ENCODE assay signal across 22 cellular contexts in genomic region chr5:74320526-74320925, GRCh38.
A peak's percentile ranks its signal among the peaks of the same experiment; 100 is the strongest.
DNase-seq lines count a peak whose midpoint lies in the region; ATAC-seq and TF ChIP-seq lines count a peak whose summit lies in the region.
"Had no signal": no experiment of that assay in that cellular context is flagged by ENCODE, and none has a peak within 500 bp of the region (broad histone marks: within the 10 kb centered on the region; RNA-seq: fewer than 3 reads in every experiment).

No MANE protein-coding gene starts in this region.

- POLR2A ChIA-PET in activated CD4-positive, alpha-beta memory T cell treated with anti-CD3 and anti-CD28 coated beads for 36 hours (lab: Charles Lee), result no interaction called here
- POLR2A ChIA-PET in activated CD4-positive, alpha-beta memory T cell treated with anti-CD3 and anti-CD28 coated beads, Interleukin-2, amount 10 ng/mL, durations not matched to agents 7 days and 5 days (lab: Charles Lee), result no interaction called here

- H3K27me3 ChIP-seq in mammary epithelial cell (ENCODE audit: insufficient read depth, low read length) (no peaks in the 10 kb centered on the region), foreskin keratinocyte (no peaks in the 10 kb centered on the region), aorta (ENCODE audit: control insufficient read depth in 1 of 2, insufficient read depth in 2 of 2, low read length in 1 of 2) (no peaks in the 10 kb centered on the region)
- H3K27me3 ChIP-seq: BE2C had no signal

- H3K36me3 ChIP-seq in mammary epithelial cell (ENCODE audit: insufficient read depth, low read length), result no peaks in the 10 kb centered on the region
- no peaks in the 10 kb centered on the region for H3K36me3 ChIP-seq in aorta (ENCODE audit: control insufficient read depth in 1 of 2, insufficient read depth in 2 of 2, low read length in 1 of 2)
- H3K36me3 ChIP-seq: BE2C had no signal

- H3K79me2 ChIP-seq in mammary epithelial cell (ENCODE audit: insufficient read depth, low read length), result no peaks in the 10 kb centered on the region

- ATAC-seq in foreskin keratinocyte, result peak; percentile 42
- no peak for ATAC-seq in activated T-helper 17 cell treated with anti-CD3 and anti-CD28 coated beads, Interleukin-2, amount 50 U/mL, for 72 hours (replicated peaks)
- no peak for ATAC-seq in aorta (ENCODE audit: low FRiP score)
- ATAC-seq: GM12878, K562 had no signal

- peak overlapping the region; percentile 15 for H3K9ac ChIP-seq in mammary epithelial cell (ENCODE audit: insufficient read depth, low read length)

- H3K4me1 ChIP-seq in mammary epithelial cell (ENCODE audit: insufficient read depth, low read length) (peaks cover 37% of the 10 kb centered on the region), foreskin keratinocyte (peaks cover 27% of the 10 kb centered on the region), aorta (ENCODE audit: control insufficient read depth in 1 of 2, insufficient read depth in 2 of 2, low read length in 2 of 2) (peaks cover 0 to 5% of the 10 kb centered on the region in 2 donors)

- H3K9me3 Mint-ChIP-seq in activated CD4-positive, alpha-beta memory T cell treated with anti-CD3 and anti-CD28 coated beads for 36 hours, result no peaks in the 10 kb centered on the region
- no peaks in the 10 kb centered on the region for H3K9me3 Mint-ChIP-seq in activated CD4-positive, alpha-beta memory T cell treated with anti-CD3 and anti-CD28 coated beads, Interleukin-2, amount 10 ng/mL, durations not matched to agents 7 days and 5 days
- H3K9me3 Mint-ChIP-seq in activated T-helper 17 cell treated with anti-CD3 and anti-CD28 coated beads, Interleukin-2, amount 50 U/mL, for 72 hours, result no peaks in the 10 kb centered on the region
- H3K9me3 Mint-ChIP-seq: CD4-positive, CD25-positive, alpha-beta regulatory T cell had no signal

- TF ChIP-seq CTCF in mammary epithelial cell (conservative IDR thresholded peaks at IDR 0.05 in 1 of 2, IDR thresholded peaks at IDR 0.05 in 1 of 2; ENCODE audit: extremely low read depth in 1 of 2, insufficient read depth in 1 of 2, low read depth in 1 of 2, low read length in 2 of 2) (no peak), foreskin keratinocyte (conservative IDR thresholded peaks at IDR 0.05) (no peak)

- peak; percentile 17 for DNase-seq in activated CD4-positive, alpha-beta memory T cell treated with anti-CD3 and anti-CD28 coated beads for 36 hours
- no peak for DNase-seq in activated CD4-positive, alpha-beta memory T cell treated with anti-CD3 and anti-CD28 coated beads, Interleukin-2, amount 10 ng/mL, durations not matched to agents 7 days and 5 days
- DNase-seq in mammary epithelial cell (peak; percentile 94), foreskin keratinocyte (peak; percentile 78 to 88), ureter (ENCODE audit: low spot score) (peak; percentile 45), hypothalamus (lab: John Stamatoyannopoulos, UW) (no peak), aorta (no peak)
- DNase-seq: BE2C; CD4-positive, CD25-positive, alpha-beta regulatory T cell; COR-L47; DMS 273 treated with DMSO at 0.1 percent for 48 hours; GOT3; NCI-H1105 treated with DMSO at 0.1 percent for 48 hours; NCI-H1694; NCI-H2107; NCI-H510A; NCI-H748 treated with DMSO at 0.1 percent for 48 hours; OCI-M1; SHP77 treated with DMSO at 0.1 percent for 48 hours had no signal

- no peak overlapping the region for H3K27ac Mint-ChIP-seq in activated CD4-positive, alpha-beta memory T cell treated with anti-CD3 and anti-CD28 coated beads for 36 hours
- H3K27ac Mint-ChIP-seq in activated CD4-positive, alpha-beta memory T cell treated with anti-CD3 and anti-CD28 coated beads, Interleukin-2, amount 10 ng/mL, durations not matched to agents 7 days and 5 days, result no peak overlapping the region
- no peak overlapping the region for H3K27ac Mint-ChIP-seq in activated T-helper 17 cell treated with anti-CD3 and anti-CD28 coated beads, Interleukin-2, amount 50 U/mL, for 72 hours
- H3K27ac Mint-ChIP-seq: CD4-positive, CD25-positive, alpha-beta regulatory T cell had no signal

- peaks cover 24% of the 10 kb centered on the region for H3K4me1 Mint-ChIP-seq in activated CD4-positive, alpha-beta memory T cell treated with anti-CD3 and anti-CD28 coated beads for 36 hours (ENCODE audit: low read depth)
- H3K4me1 Mint-ChIP-seq in activated CD4-positive, alpha-beta memory T cell treated with anti-CD3 and anti-CD28 coated beads, Interleukin-2, amount 10 ng/mL, durations not matched to agents 7 days and 5 days, result no peaks in the 10 kb centered on the region
- H3K4me1 Mint-ChIP-seq in activated T-helper 17 cell treated with anti-CD3 and anti-CD28 coated beads, Interleukin-2, amount 50 U/mL, for 72 hours, result peaks cover 10% of the 10 kb centered on the region
- H3K4me1 Mint-ChIP-seq: CD4-positive, CD25-positive, alpha-beta regulatory T cell had no signal

- 61% methylated on average over 4 of the region's 4 CpGs for WGBS in mammary epithelial cell (ENCODE audit: low coverage, missing lambda C conversion rate)
- 96 to 97% methylated on average over 4 of the region's 4 CpGs for WGBS in aorta, 2 donors

- peak overlapping the region; percentile 33 for H3K27ac ChIP-seq in mammary epithelial cell (ENCODE audit: insufficient read depth, low read depth, low read length)
- peak overlapping the region; percentile 98 for H3K27ac ChIP-seq in foreskin keratinocyte
- no peak overlapping the region for H3K27ac ChIP-seq in aorta (ENCODE audit: low read depth in 1 of 2, low read length in 2 of 2)

- H3K9me3 ChIP-seq in mammary epithelial cell (replicated peaks; ENCODE audit: insufficient read depth, low read length) (no peaks in the 10 kb centered on the region), aorta (ENCODE audit: control insufficient read depth, low read length) (no peaks in the 10 kb centered on the region)
- H3K9me3 ChIP-seq: BE2C had no signal

- no peaks in the 10 kb centered on the region for H3K36me3 Mint-ChIP-seq in activated CD4-positive, alpha-beta memory T cell treated with anti-CD3 and anti-CD28 coated beads for 36 hours
- no peaks in the 10 kb centered on the region for H3K36me3 Mint-ChIP-seq in activated CD4-positive, alpha-beta memory T cell treated with anti-CD3 and anti-CD28 coated beads, Interleukin-2, amount 10 ng/mL, durations not matched to agents 7 days and 5 days (ENCODE audit: low read depth)
- no peaks in the 10 kb centered on the region for H3K36me3 Mint-ChIP-seq in activated T-helper 17 cell treated with anti-CD3 and anti-CD28 coated beads, Interleukin-2, amount 50 U/mL, for 72 hours (ENCODE audit: low read depth)
- H3K36me3 Mint-ChIP-seq: CD4-positive, CD25-positive, alpha-beta regulatory T cell had no signal

- dilution Hi-C loops in mammary epithelial cell (cut with HindIII; ENCODE audit: low sequenced_read_pairs), result no loop called here

- BruUV-seq in mammary epithelial cell (replicated peaks; lab: Mats Ljungman, UMichigan), result no TSS peak

- H2AFZ ChIP-seq in mammary epithelial cell (ENCODE audit: low read depth, low read length), result no peak overlapping the region

- H3K4me3 ChIP-seq in mammary epithelial cell (replicated peaks in 1 of 3; ENCODE audit: insufficient read depth in 1 of 3, low read depth in 2 of 3, low read length in 3 of 3) (no peak overlapping the region), aorta (ENCODE audit: low read length in 2 of 2) (no peak overlapping the region)
- H3K4me3 ChIP-seq: GM12878, K562 had no signal

- in situ Hi-C loops in mammary epithelial cell (cut with MboI; ENCODE audit: low sequenced_read_pairs in 2 of 2), result loop anchor here in 1 of 2 donors (10.0 kb wide), 1 partner anchor 286 kb away; no protein-coding TSS in a partner anchor

- no peak overlapping the region for H3K4me3 Mint-ChIP-seq in activated CD4-positive, alpha-beta memory T cell treated with anti-CD3 and anti-CD28 coated beads for 36 hours
- H3K4me3 Mint-ChIP-seq in activated CD4-positive, alpha-beta memory T cell treated with anti-CD3 and anti-CD28 coated beads, Interleukin-2, amount 10 ng/mL, durations not matched to agents 7 days and 5 days, result no peak overlapping the region
- H3K4me3 Mint-ChIP-seq in activated T-helper 17 cell treated with anti-CD3 and anti-CD28 coated beads, Interleukin-2, amount 50 U/mL, for 72 hours, result no peak overlapping the region
- H3K4me3 Mint-ChIP-seq: CD4-positive, CD25-positive, alpha-beta regulatory T cell had no signal

- no peaks in the 10 kb centered on the region for H4K20me1 ChIP-seq in mammary epithelial cell (ENCODE audit: insufficient read depth, low read length)

- H3K27me3 Mint-ChIP-seq in activated CD4-positive, alpha-beta memory T cell treated with anti-CD3 and anti-CD28 coated beads for 36 hours, result peaks cover 21% of the 10 kb centered on the region
- peaks cover 7% of the 10 kb centered on the region for H3K27me3 Mint-ChIP-seq in activated CD4-positive, alpha-beta memory T cell treated with anti-CD3 and anti-CD28 coated beads, Interleukin-2, amount 10 ng/mL, durations not matched to agents 7 days and 5 days
- peaks cover 15% of the 10 kb centered on the region for H3K27me3 Mint-ChIP-seq in activated T-helper 17 cell treated with anti-CD3 and anti-CD28 coated beads, Interleukin-2, amount 50 U/mL, for 72 hours
- H3K27me3 Mint-ChIP-seq: CD4-positive, CD25-positive, alpha-beta regulatory T cell had no signal

- intact Hi-C loops in activated CD4-positive, alpha-beta memory T cell treated with anti-CD3 and anti-CD28 coated beads for 36 hours (cut with micrococcal nuclease), result no loop called here
- intact Hi-C loops in mammary epithelial cell (cut with micrococcal nuclease) (no loop called here), aorta (cut with DNase I) (no loop called here)

- peak overlapping the region; percentile 49 for H3K4me2 ChIP-seq in mammary epithelial cell (ENCODE audit: insufficient read depth, low read depth, low read length)

- CTCF ChIA-PET in activated CD4-positive, alpha-beta memory T cell treated with anti-CD3 and anti-CD28 coated beads for 36 hours (lab: Charles Lee), result interaction anchor here (0.6 kb wide), 1 partner anchor 157 kb away, joined by 4 read pairs; no protein-coding TSS in a partner anchor
- CTCF ChIA-PET in activated CD4-positive, alpha-beta memory T cell treated with anti-CD3 and anti-CD28 coated beads, Interleukin-2, amount 10 ng/mL, durations not matched to agents 7 days and 5 days (lab: Charles Lee), result no interaction called here
- CTCF ChIA-PET in mammary epithelial cell (lab: Charles Lee; ENCODE audit: low non-redundant PET), result no interaction called here

Comparison
In these comparisons a context has a peak if more than half of its experiments do, and no peak if none do; other contexts are left out.
1. DNase-seq: peak in activated CD4-positive, alpha-beta memory T cell treated with anti-CD3 and anti-CD28 coated beads for 36 hours (single experiment), mammary epithelial cell (single experiment), foreskin keratinocyte (2 of 2) and ureter (single experiment); none in activated CD4-positive, alpha-beta memory T cell treated with anti-CD3 and anti-CD28 coated beads, Interleukin-2, amount 10 ng/mL, durations not matched to agents 7 days and 5 days (single experiment), hypothalamus (0 of 51) and aorta (0 of 2).
2. H3K27ac ChIP-seq: peak in mammary epithelial cell (single experiment) and foreskin keratinocyte (single experiment); none in aorta (0 of 2).